4 cellular contexts compared by ENCODE assay signal in the genomic region with DNA sequence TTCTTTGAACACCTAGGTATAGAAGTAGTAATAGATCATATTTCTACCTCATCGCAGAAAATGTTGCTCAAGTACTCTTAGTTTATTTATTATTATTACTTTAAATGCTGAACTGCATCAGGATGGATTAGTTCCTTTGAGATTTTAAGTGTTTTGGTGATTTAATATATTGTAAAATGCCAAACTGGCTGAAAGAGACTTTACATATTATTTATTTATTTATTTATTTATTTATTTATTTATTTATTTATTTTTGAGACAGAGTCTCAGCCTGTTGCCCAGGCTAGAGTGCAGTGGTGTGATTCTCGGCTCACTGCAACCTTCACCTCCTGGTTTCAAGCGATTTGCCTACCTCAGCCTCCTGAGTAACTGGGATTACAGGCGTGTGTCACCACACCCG.
A peak's percentile ranks its signal among the peaks of the same experiment; 100 is the strongest.
TF ChIP-seq lines count a peak whose summit lies in the region.

No MANE protein-coding gene starts in this region.

TF ChIP-seq in A549, 52 proteins besides CTCF, POLR2A, EP300 and RAD21:
- peak; percentile 94 for TF ChIP-seq ZC3H11A (IDR thresholded peaks at IDR 0.05)
- TF ChIP-seq RARB (CRISPR knock-in tag; IDR thresholded peaks at IDR 0.05): no peak
- TF ChIP-seq CBX2 (IDR thresholded peaks at IDR 0.05; ENCODE audit: borderline replicate concordance, low read depth): no peak
- TF ChIP-seq FOXS1 (CRISPR knock-in tag; IDR thresholded peaks at IDR 0.05): no peak
- TF ChIP-seq FOSB (CRISPR knock-in tag; IDR thresholded peaks at IDR 0.05): no peak
- no peak for TF ChIP-seq CHD4 (IDR thresholded peaks at IDR 0.05; ENCODE audit: borderline replicate concordance)
- no peak for TF ChIP-seq NPAS2 (CRISPR knock-in tag; IDR thresholded peaks at IDR 0.05; ENCODE audit: borderline replicate concordance)
- no peak for TF ChIP-seq JUNB (IDR thresholded peaks at IDR 0.05)
- no peak for TF ChIP-seq TP53 (CRISPR knock-in tag; IDR thresholded peaks at IDR 0.05)

TF ChIP-seq in GM23338, 12 proteins besides CTCF, POLR2A, EP300 and RAD21 (continues in another document):
- TF ChIP-seq ZNF462 (CRISPR knock-in tag; IDR thresholded peaks at IDR 0.05) (no peak), NANOG (IDR thresholded peaks at IDR 0.05; ENCODE audit: borderline replicate concordance) (no peak), CREB1 (CRISPR knock-in tag; IDR thresholded peaks at IDR 0.05; ENCODE audit: low read depth) (no peak), JUNB (IDR thresholded peaks at IDR 0.05; ENCODE audit: unreplicated experiment) (no peak), ZNF114 (CRISPR knock-in tag; IDR thresholded peaks at IDR 0.05) (no peak), ZNF331 (CRISPR knock-in tag; IDR thresholded peaks at IDR 0.05; ENCODE audit: low read depth) (no peak)

TF ChIP-seq in HEK293, 187 proteins besides CTCF, POLR2A, EP300 and RAD21 (continues in another document):
- TF ChIP-seq ZNF639 (tag by site-specific recombination; IDR thresholded peaks at IDR 0.05) (peak; percentile 62), ZBTB17 (tag by site-specific recombination; IDR thresholded peaks at IDR 0.05) (no peak), ZNF510 (tag by site-specific recombination; IDR thresholded peaks at IDR 0.05; ENCODE audit: insufficient replicate concordance) (peak; percentile 89), ZNF449 (tag by site-specific recombination; IDR thresholded peaks at IDR 0.05) (no peak), ZSCAN18 (tag by site-specific recombination; IDR thresholded peaks at IDR 0.05) (no peak), ZFHX2 (tag by site-specific recombination; conservative IDR thresholded peaks at IDR 0.05) (no peak), ZNF157 (tag by site-specific recombination; IDR thresholded peaks at IDR 0.05) (no peak), ZFP3 (tag by site-specific recombination; IDR thresholded peaks at IDR 0.05; ENCODE audit: low read depth) (peak; percentile 51; the same call in 1 of the 2 replicates), ZNF776 (tag by site-specific recombination; IDR thresholded peaks at IDR 0.05; ENCODE audit: borderline replicate concordance) (no peak), ZNF830 (tag by site-specific recombination; IDR thresholded peaks at IDR 0.05; ENCODE audit: low read depth) (no peak), ZNF610 (tag by site-specific recombination; IDR thresholded peaks at IDR 0.05; ENCODE audit: borderline replicate concordance) (no peak), ZNF169 (tag by site-specific recombination; IDR thresholded peaks at IDR 0.05) (no peak), ZNF132 (tag by site-specific recombination; IDR thresholded peaks at IDR 0.05; ENCODE audit: borderline replicate concordance) (no peak), ZSCAN30 (tag by site-specific recombination; IDR thresholded peaks at IDR 0.05) (no peak), ZNF792 (tag by site-specific recombination; IDR thresholded peaks at IDR 0.05) (no peak), ZNF2 (tag by site-specific recombination; IDR thresholded peaks at IDR 0.05) (no peak), ZNF48 (tag by site-specific recombination; IDR thresholded peaks at IDR 0.05) (no peak), ZNF670 (tag by site-specific recombination; IDR thresholded peaks at IDR 0.05; ENCODE audit: low read depth) (no peak), ZNF664 (tag by site-specific recombination; IDR thresholded peaks at IDR 0.05) (0 out of 2 replicates have a peak, but pooled peaks have one; percentile 63), ZNF211 (tag by site-specific recombination; IDR thresholded peaks at IDR 0.05; ENCODE audit: low read depth) (no peak), SCRT1 (tag by site-specific recombination; IDR thresholded peaks at IDR 0.05; ENCODE audit: borderline replicate concordance) (no peak)
- TF ChIP-seq, protein P1, sequence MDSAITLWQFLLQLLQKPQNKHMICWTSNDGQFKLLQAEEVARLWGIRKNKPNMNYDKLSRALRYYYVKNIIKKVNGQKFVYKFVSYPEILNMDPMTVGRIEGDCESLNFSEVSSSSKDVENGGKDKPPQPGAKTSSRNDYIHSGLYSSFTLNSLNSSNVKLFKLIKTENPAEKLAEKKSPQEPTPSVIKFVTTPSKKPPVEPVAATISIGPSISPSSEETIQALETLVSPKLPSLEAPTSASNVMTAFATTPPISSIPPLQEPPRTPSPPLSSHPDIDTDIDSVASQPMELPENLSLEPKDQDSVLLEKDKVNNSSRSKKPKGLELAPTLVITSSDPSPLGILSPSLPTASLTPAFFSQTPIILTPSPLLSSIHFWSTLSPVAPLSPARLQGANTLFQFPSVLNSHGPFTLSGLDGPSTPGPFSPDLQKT (IDR thresholded peaks at IDR 0.05; ENCODE audit: borderline replicate concordance, low read depth, low read length): no peak

TF ChIP-seq in K562, 482 proteins besides CTCF, POLR2A, EP300 and RAD21:
- TF ChIP-seq RNF2 (IDR thresholded peaks at IDR 0.05): no peak
- no peak for TF ChIP-seq MEF2D (tag; conservative IDR thresholded peaks at IDR 0.05; ENCODE audit: low read depth)
- TF ChIP-seq ZC3H11A (IDR thresholded peaks at IDR 0.05; ENCODE audit: low read depth, low read length): peak; percentile 28; the same call in 1 of the 2 replicates
TF ChIP-seq in K562: peak in this region for 1.
